Comparison of ENCODE assay signal across 1 cellular context in genomic region chr6:138593100-138593877, GRCh38.
A peak's percentile ranks its signal among the peaks of the same experiment; 100 is the strongest.
TF ChIP-seq lines count a peak whose summit lies in the region.

No MANE protein-coding gene starts in this region.

TF ChIP-seq in HepG2, 621 proteins besides CTCF, POLR2A, EP300 and RAD21 (continued from another document and continues in another):
- TF ChIP-seq PATZ1 (CRISPR knock-in tag; IDR thresholded peaks at IDR 0.05) (peak; percentile 42; the same call in 1 of the 2 replicates), KDM2A (CRISPR knock-in tag; IDR thresholded peaks at IDR 0.05; ENCODE audit: borderline replicate concordance, low read depth) (peak; percentile 72), MAFF (IDR thresholded peaks at IDR 0.05; ENCODE audit: low read depth, low read length) (peak; percentile 18; the same call in 1 of the 2 replicates), ZNF432 (CRISPR knock-in tag; IDR thresholded peaks at IDR 0.05; ENCODE audit: borderline replicate concordance) (no peak), FOXA3 (CRISPR knock-in tag; IDR thresholded peaks at IDR 0.05) (peak; percentile 44), TEAD2 (CRISPR knock-in tag; IDR thresholded peaks at IDR 0.05) (no peak), MED8 (CRISPR knock-in tag; IDR thresholded peaks at IDR 0.05; ENCODE audit: insufficient replicate concordance) (no peak), SMAD9 (CRISPR knock-in tag; IDR thresholded peaks at IDR 0.05) (no peak), GTF2F1 (IDR thresholded peaks at IDR 0.05; ENCODE audit: low read length) (no peak), LBX2 (CRISPR knock-in tag; IDR thresholded peaks at IDR 0.05; ENCODE audit: borderline replicate concordance) (no peak), ATF1 (CRISPR knock-in tag; IDR thresholded peaks at IDR 0.05) (no peak), IRF2 (CRISPR knock-in tag; IDR thresholded peaks at IDR 0.05) (peak; percentile 76), FUBP1 (CRISPR knock-in tag; IDR thresholded peaks at IDR 0.05; ENCODE audit: borderline replicate concordance) (no peak), ZNF337 (CRISPR knock-in tag; IDR thresholded peaks at IDR 0.05; ENCODE audit: borderline replicate concordance, low read depth) (no peak), HNRNPK (IDR thresholded peaks at IDR 0.05; ENCODE audit: low read depth, low read length, poor library complexity, severe bottlenecking) (no peak), FOXC1 (CRISPR knock-in tag; IDR thresholded peaks at IDR 0.05; ENCODE audit: borderline replicate concordance) (no peak), TCF12 (IDR thresholded peaks at IDR 0.05) (no peak), TCF12 (CRISPR knock-in tag; IDR thresholded peaks at IDR 0.05) (no peak), SSRP1 (CRISPR knock-in tag; IDR thresholded peaks at IDR 0.05) (peak; percentile 80; the same call in 1 of the 2 replicates), ZNF513 (CRISPR knock-in tag; conservative IDR thresholded peaks at IDR 0.05) (0 out of 2 replicates have a peak, but pooled peaks have one; percentile 23), POLR2G (IDR thresholded peaks at IDR 0.05; ENCODE audit: low read depth, low read length) (peak; percentile 90), ATRX (CRISPR knock-in tag; IDR thresholded peaks at IDR 0.05; ENCODE audit: borderline replicate concordance) (no peak), ZNF670 (CRISPR knock-in tag; IDR thresholded peaks at IDR 0.05; ENCODE audit: borderline replicate concordance) (no peak), RCOR2 (CRISPR knock-in tag; IDR thresholded peaks at IDR 0.05) (peak; percentile 35; the same call in 1 of the 2 replicates), SIX1 (CRISPR knock-in tag; IDR thresholded peaks at IDR 0.05; ENCODE audit: borderline replicate concordance) (peak; percentile 9; the same call in 1 of the 2 replicates), ZNF343 (CRISPR knock-in tag; IDR thresholded peaks at IDR 0.05) (0 out of 2 replicates have a peak, but pooled peaks have one; percentile 21), HOXA3 (CRISPR knock-in tag; IDR thresholded peaks at IDR 0.05) (peak; percentile 77; the same call in 1 of the 2 replicates), SPEN (CRISPR knock-in tag; IDR thresholded peaks at IDR 0.05; ENCODE audit: low read depth) (peak; percentile 70; the same call in 1 of the 2 replicates), HMGXB4 (CRISPR knock-in tag; IDR thresholded peaks at IDR 0.05; ENCODE audit: borderline replicate concordance in 1 of 2, low read depth in 1 of 2) (peak in 1 of 2 experiments; percentile 52; a peak in 2 of 4 replicates), ZFP36L1 (CRISPR knock-in tag; IDR thresholded peaks at IDR 0.05) (no peak), KDM3A (CRISPR knock-in tag; IDR thresholded peaks at IDR 0.05; ENCODE audit: low read depth) (peak; percentile 42; the same call in 1 of the 2 replicates), IRX3 (CRISPR knock-in tag; IDR thresholded peaks at IDR 0.05; ENCODE audit: borderline replicate concordance, low read depth) (no peak), ZNF10 (CRISPR knock-in tag; IDR thresholded peaks at IDR 0.05; ENCODE audit: borderline replicate concordance, low read depth) (no peak), ATF6 (CRISPR knock-in tag; conservative IDR thresholded peaks at IDR 0.05) (no peak), ZNF83 (CRISPR knock-in tag; IDR thresholded peaks at IDR 0.05; ENCODE audit: borderline replicate concordance) (no peak), GABPA (IDR thresholded peaks at IDR 0.05; ENCODE audit: low read depth, low read length) (peak; percentile 28; the same call in 1 of the 2 replicates), GABPA (CRISPR knock-in tag; IDR thresholded peaks at IDR 0.05; ENCODE audit: low read depth) (peak; percentile 86), ZNF7 (CRISPR knock-in tag; IDR thresholded peaks at IDR 0.05) (no peak), MED1 (CRISPR knock-in tag; IDR thresholded peaks at IDR 0.05) (peak; percentile 80), ZNF143 (CRISPR knock-in tag; IDR thresholded peaks at IDR 0.05) (no peak), CBFB (CRISPR knock-in tag; IDR thresholded peaks at IDR 0.05) (no peak), ZNF788 (CRISPR knock-in tag; IDR thresholded peaks at IDR 0.05; ENCODE audit: borderline replicate concordance) (no peak), SATB2 (CRISPR knock-in tag; IDR thresholded peaks at IDR 0.05) (0 out of 2 replicates have a peak, but pooled peaks have one; percentile 40)
- TF ChIP-seq, protein P1, sequence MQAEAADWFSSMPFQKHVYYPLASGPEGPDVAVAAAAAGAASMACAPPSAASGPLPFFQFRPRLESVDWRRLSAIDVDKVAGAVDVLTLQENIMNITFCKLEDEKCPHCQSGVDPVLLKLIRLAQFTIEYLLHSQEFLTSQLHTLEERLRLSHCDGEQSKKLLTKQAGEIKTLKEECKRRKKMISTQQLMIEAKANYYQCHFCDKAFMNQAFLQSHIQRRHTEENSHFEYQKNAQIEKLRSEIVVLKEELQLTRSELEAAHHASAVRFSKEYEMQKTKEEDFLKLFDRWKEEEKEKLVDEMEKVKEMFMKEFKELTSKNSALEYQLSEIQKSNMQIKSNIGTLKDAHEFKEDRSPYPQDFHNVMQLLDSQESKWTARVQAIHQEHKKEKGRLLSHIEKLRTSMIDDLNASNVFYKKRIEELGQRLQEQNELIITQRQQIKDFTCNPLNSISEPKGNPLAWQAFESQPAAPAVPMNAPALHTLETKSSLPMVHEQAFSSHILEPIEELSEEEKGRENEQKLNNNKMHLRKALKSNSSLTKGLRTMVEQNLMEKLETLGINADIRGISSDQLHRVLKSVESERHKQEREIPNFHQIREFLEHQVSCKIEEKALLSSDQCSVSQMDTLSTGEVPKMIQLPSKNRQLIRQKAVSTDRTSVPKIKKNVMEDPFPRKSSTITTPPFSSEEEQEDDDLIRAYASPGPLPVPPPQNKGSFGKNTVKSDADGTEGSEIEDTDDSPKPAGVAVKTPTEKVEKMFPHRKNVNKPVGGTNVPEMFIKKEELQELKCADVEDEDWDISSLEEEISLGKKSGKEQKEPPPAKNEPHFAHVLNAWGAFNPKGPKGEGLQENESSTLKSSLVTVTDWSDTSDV (CRISPR knock-in tag; IDR thresholded peaks at IDR 0.05), result no peak
- TF ChIP-seq, protein P2, sequence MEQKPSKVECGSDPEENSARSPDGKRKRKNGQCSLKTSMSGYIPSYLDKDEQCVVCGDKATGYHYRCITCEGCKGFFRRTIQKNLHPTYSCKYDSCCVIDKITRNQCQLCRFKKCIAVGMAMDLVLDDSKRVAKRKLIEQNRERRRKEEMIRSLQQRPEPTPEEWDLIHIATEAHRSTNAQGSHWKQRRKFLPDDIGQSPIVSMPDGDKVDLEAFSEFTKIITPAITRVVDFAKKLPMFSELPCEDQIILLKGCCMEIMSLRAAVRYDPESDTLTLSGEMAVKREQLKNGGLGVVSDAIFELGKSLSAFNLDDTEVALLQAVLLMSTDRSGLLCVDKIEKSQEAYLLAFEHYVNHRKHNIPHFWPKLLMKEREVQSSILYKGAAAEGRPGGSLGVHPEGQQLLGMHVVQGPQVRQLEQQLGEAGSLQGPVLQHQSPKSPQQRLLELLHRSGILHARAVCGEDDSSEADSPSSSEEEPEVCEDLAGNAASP (CRISPR knock-in tag; IDR thresholded peaks at IDR 0.05; ENCODE audit: borderline replicate concordance), result peak; percentile 34; the same call in 1 of the 2 replicates
- TF ChIP-seq, protein P3, sequence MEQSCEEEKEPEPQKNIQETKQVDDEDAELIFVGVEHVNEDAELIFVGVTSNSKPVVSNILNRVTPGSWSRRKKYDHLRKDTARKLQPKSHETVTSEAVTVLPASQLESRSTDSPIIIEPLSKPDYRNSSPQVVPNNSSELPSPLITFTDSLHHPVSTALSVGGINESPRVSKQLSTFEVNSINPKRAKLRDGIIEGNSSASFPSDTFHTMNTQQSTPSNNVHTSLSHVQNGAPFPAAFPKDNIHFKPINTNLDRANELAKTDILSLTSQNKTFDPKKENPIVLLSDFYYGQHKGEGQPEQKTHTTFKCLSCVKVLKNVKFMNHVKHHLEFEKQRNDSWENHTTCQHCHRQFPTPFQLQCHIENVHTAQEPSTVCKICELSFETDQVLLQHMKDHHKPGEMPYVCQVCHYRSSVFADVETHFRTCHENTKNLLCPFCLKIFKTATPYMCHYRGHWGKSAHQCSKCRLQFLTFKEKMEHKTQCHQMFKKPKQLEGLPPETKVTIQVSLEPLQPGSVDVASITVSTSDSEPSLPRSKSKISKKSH (CRISPR knock-in tag; IDR thresholded peaks at IDR 0.05; ENCODE audit: borderline replicate concordance), result no peak
- TF ChIP-seq, protein P4, sequence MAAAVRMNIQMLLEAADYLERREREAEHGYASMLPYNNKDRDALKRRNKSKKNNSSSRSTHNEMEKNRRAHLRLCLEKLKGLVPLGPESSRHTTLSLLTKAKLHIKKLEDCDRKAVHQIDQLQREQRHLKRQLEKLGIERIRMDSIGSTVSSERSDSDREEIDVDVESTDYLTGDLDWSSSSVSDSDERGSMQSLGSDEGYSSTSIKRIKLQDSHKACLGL (CRISPR knock-in tag; IDR thresholded peaks at IDR 0.05), result no peak
